1 cellular context compared by ENCODE assay signal in the genomic region with DNA sequence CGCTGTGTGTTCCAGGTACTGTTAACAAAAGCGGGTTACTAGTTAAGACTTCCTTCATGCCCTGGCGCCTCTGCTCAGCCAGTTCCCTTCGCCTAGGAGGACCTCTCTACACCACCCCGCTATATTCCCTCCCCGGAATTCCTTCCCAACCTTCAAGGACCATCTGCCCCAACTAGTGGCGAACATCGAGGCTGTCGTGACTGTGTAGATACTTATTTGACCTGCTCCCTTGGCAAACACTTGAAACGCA.
TF ChIP-seq lines count a peak whose summit lies in the region.

No MANE protein-coding gene starts in this region.

TF ChIP-seq in K562, 482 proteins besides CTCF, POLR2A, EP300 and RAD21 (continued from another document):
- TF ChIP-seq, protein P1, sequence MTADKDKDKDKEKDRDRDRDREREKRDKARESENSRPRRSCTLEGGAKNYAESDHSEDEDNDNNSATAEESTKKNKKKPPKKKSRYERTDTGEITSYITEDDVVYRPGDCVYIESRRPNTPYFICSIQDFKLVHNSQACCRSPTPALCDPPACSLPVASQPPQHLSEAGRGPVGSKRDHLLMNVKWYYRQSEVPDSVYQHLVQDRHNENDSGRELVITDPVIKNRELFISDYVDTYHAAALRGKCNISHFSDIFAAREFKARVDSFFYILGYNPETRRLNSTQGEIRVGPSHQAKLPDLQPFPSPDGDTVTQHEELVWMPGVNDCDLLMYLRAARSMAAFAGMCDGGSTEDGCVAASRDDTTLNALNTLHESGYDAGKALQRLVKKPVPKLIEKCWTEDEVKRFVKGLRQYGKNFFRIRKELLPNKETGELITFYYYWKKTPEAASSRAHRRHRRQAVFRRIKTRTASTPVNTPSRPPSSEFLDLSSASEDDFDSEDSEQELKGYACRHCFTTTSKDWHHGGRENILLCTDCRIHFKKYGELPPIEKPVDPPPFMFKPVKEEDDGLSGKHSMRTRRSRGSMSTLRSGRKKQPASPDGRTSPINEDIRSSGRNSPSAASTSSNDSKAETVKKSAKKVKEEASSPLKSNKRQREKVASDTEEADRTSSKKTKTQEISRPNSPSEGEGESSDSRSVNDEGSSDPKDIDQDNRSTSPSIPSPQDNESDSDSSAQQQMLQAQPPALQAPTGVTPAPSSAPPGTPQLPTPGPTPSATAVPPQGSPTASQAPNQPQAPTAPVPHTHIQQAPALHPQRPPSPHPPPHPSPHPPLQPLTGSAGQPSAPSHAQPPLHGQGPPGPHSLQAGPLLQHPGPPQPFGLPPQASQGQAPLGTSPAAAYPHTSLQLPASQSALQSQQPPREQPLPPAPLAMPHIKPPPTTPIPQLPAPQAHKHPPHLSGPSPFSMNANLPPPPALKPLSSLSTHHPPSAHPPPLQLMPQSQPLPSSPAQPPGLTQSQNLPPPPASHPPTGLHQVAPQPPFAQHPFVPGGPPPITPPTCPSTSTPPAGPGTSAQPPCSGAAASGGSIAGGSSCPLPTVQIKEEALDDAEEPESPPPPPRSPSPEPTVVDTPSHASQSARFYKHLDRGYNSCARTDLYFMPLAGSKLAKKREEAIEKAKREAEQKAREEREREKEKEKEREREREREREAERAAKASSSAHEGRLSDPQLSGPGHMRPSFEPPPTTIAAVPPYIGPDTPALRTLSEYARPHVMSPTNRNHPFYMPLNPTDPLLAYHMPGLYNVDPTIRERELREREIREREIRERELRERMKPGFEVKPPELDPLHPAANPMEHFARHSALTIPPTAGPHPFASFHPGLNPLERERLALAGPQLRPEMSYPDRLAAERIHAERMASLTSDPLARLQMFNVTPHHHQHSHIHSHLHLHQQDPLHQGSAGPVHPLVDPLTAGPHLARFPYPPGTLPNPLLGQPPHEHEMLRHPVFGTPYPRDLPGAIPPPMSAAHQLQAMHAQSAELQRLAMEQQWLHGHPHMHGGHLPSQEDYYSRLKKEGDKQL (CRISPR knock-in tag; IDR thresholded peaks at IDR 0.05; ENCODE audit: borderline replicate concordance) = no peak; the same call in 1 of the 2 replicates
- no peak for TF ChIP-seq ZFX (CRISPR knock-in tag; IDR thresholded peaks at IDR 0.05)
- no peak for TF ChIP-seq FOXM1 (IDR thresholded peaks at IDR 0.05; ENCODE audit: low read depth)
- TF ChIP-seq FOXM1 (CRISPR knock-in tag; IDR thresholded peaks at IDR 0.05; ENCODE audit: low read depth) = no peak
- TF ChIP-seq ZKSCAN1 (IDR thresholded peaks at IDR 0.05; ENCODE audit: low read depth, low read length) = no peak
- TF ChIP-seq SMARCA4 (IDR thresholded peaks at IDR 0.05) = peak; percentile 66
- TF ChIP-seq ZBTB17 (CRISPR knock-in tag; IDR thresholded peaks at IDR 0.05) = 0 out of 2 replicates have a peak, but pooled peaks have one; percentile 54
- TF ChIP-seq, protein P2, sequence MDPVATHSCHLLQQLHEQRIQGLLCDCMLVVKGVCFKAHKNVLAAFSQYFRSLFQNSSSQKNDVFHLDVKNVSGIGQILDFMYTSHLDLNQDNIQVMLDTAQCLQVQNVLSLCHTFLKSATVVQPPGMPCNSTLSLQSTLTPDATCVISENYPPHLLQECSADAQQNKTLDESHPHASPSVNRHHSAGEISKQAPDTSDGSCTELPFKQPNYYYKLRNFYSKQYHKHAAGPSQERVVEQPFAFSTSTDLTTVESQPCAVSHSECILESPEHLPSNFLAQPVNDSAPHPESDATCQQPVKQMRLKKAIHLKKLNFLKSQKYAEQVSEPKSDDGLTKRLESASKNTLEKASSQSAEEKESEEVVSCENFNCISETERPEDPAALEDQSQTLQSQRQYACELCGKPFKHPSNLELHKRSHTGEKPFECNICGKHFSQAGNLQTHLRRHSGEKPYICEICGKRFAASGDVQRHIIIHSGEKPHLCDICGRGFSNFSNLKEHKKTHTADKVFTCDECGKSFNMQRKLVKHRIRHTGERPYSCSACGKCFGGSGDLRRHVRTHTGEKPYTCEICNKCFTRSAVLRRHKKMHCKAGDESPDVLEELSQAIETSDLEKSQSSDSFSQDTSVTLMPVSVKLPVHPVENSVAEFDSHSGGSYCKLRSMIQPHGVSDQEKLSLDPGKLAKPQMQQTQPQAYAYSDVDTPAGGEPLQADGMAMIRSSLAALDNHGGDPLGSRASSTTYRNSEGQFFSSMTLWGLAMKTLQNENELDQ (CRISPR knock-in tag; IDR thresholded peaks at IDR 0.05; ENCODE audit: borderline replicate concordance) = no peak
- TF ChIP-seq ZNF764 (CRISPR knock-in tag; IDR thresholded peaks at IDR 0.05; ENCODE audit: low read depth) = no peak
- TF ChIP-seq, protein P3, sequence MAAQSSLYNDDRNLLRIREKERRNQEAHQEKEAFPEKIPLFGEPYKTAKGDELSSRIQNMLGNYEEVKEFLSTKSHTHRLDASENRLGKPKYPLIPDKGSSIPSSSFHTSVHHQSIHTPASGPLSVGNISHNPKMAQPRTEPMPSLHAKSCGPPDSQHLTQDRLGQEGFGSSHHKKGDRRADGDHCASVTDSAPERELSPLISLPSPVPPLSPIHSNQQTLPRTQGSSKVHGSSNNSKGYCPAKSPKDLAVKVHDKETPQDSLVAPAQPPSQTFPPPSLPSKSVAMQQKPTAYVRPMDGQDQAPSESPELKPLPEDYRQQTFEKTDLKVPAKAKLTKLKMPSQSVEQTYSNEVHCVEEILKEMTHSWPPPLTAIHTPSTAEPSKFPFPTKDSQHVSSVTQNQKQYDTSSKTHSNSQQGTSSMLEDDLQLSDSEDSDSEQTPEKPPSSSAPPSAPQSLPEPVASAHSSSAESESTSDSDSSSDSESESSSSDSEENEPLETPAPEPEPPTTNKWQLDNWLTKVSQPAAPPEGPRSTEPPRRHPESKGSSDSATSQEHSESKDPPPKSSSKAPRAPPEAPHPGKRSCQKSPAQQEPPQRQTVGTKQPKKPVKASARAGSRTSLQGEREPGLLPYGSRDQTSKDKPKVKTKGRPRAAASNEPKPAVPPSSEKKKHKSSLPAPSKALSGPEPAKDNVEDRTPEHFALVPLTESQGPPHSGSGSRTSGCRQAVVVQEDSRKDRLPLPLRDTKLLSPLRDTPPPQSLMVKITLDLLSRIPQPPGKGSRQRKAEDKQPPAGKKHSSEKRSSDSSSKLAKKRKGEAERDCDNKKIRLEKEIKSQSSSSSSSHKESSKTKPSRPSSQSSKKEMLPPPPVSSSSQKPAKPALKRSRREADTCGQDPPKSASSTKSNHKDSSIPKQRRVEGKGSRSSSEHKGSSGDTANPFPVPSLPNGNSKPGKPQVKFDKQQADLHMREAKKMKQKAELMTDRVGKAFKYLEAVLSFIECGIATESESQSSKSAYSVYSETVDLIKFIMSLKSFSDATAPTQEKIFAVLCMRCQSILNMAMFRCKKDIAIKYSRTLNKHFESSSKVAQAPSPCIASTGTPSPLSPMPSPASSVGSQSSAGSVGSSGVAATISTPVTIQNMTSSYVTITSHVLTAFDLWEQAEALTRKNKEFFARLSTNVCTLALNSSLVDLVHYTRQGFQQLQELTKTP (IDR thresholded peaks at IDR 0.05; ENCODE audit: low read depth in 1 of 2, partially characterized antibody in 2 of 2) = peak in 1 of 2 experiments; percentile 91
- TF ChIP-seq TEAD4 (IDR thresholded peaks at IDR 0.05; ENCODE audit: low read length) = peak; percentile 47; the same call in 1 of the 2 replicates
- TF ChIP-seq TEAD4 (CRISPR knock-in tag; IDR thresholded peaks at IDR 0.05; ENCODE audit: borderline replicate concordance) = no peak
- TF ChIP-seq, protein P4, sequence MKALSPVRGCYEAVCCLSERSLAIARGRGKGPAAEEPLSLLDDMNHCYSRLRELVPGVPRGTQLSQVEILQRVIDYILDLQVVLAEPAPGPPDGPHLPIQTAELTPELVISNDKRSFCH (CRISPR knock-in tag; IDR thresholded peaks at IDR 0.05) = no peak
- TF ChIP-seq, protein P4 (tag; IDR thresholded peaks at IDR 0.05) = peak; percentile 19; the same call in 1 of the 2 replicates
- TF ChIP-seq ZSCAN29 (IDR thresholded peaks at IDR 0.05) = peak; percentile 62; the same call in 1 of the 2 replicates
- TF ChIP-seq KAT7 (CRISPR knock-in tag; IDR thresholded peaks at IDR 0.05; ENCODE audit: borderline replicate concordance) = peak; percentile 69; the same call in 1 of the 2 replicates
- 0 out of 2 replicates have a peak, but pooled peaks have one; percentile 8 for TF ChIP-seq GABPB2 (CRISPR knock-in tag; conservative IDR thresholded peaks at IDR 0.05)
- TF ChIP-seq RBM39 (optimal IDR thresholded peaks at IDR 0.05; ENCODE audit: low read depth, low read length) = peak; percentile 90
- peak; percentile 45 for TF ChIP-seq ASH1L (IDR thresholded peaks at IDR 0.05; ENCODE audit: borderline replicate concordance, low read depth, partially characterized antibody)
- TF ChIP-seq, protein P5, sequence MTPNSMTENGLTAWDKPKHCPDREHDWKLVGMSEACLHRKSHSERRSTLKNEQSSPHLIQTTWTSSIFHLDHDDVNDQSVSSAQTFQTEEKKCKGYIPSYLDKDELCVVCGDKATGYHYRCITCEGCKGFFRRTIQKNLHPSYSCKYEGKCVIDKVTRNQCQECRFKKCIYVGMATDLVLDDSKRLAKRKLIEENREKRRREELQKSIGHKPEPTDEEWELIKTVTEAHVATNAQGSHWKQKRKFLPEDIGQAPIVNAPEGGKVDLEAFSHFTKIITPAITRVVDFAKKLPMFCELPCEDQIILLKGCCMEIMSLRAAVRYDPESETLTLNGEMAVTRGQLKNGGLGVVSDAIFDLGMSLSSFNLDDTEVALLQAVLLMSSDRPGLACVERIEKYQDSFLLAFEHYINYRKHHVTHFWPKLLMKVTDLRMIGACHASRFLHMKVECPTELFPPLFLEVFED (CRISPR knock-in tag; conservative IDR thresholded peaks at IDR 0.05) = 0 out of 2 replicates have a peak, but pooled peaks have one; percentile 72
- peak; percentile 37; the same call in 1 of the 2 replicates for TF ChIP-seq PHB (CRISPR knock-in tag; IDR thresholded peaks at IDR 0.05)
- TF ChIP-seq BRD9 (IDR thresholded peaks at IDR 0.05; ENCODE audit: low read depth, partially characterized antibody) = peak; percentile 93
- TF ChIP-seq, protein P6, sequence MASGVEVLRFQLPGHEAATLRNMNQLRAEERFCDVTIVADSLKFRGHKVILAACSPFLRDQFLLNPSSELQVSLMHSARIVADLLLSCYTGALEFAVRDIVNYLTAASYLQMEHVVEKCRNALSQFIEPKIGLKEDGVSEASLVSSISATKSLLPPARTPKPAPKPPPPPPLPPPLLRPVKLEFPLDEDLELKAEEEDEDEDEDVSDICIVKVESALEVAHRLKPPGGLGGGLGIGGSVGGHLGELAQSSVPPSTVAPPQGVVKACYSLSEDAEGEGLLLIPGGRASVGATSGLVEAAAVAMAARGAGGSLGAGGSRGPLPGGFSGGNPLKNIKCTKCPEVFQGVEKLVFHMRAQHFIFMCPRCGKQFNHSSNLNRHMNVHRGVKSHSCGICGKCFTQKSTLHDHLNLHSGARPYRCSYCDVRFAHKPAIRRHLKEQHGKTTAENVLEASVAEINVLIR (CRISPR knock-in tag; IDR thresholded peaks at IDR 0.05) = no peak
- TF ChIP-seq, protein P7, sequence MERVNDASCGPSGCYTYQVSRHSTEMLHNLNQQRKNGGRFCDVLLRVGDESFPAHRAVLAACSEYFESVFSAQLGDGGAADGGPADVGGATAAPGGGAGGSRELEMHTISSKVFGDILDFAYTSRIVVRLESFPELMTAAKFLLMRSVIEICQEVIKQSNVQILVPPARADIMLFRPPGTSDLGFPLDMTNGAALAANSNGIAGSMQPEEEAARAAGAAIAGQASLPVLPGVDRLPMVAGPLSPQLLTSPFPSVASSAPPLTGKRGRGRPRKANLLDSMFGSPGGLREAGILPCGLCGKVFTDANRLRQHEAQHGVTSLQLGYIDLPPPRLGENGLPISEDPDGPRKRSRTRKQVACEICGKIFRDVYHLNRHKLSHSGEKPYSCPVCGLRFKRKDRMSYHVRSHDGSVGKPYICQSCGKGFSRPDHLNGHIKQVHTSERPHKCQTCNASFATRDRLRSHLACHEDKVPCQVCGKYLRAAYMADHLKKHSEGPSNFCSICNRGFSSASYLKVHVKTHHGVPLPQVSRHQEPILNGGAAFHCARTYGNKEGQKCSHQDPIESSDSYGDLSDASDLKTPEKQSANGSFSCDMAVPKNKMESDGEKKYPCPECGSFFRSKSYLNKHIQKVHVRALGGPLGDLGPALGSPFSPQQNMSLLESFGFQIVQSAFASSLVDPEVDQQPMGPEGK (CRISPR knock-in tag; IDR thresholded peaks at IDR 0.05; ENCODE audit: borderline replicate concordance) = no peak
- TF ChIP-seq ZNF717 (CRISPR knock-in tag; IDR thresholded peaks at IDR 0.05) = no peak
- TF ChIP-seq, protein P8, sequence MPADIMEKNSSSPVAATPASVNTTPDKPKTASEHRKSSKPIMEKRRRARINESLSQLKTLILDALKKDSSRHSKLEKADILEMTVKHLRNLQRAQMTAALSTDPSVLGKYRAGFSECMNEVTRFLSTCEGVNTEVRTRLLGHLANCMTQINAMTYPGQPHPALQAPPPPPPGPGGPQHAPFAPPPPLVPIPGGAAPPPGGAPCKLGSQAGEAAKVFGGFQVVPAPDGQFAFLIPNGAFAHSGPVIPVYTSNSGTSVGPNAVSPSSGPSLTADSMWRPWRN (IDR thresholded peaks at IDR 0.05; ENCODE audit: low read depth) = 0 out of 2 replicates have a peak, but pooled peaks have one; percentile 17
